ENCODE assay signal across 23 cellular contexts in genomic region chr9:35446012-35446411, GRCh38.
"Had no signal": no experiment of that assay in that cellular context is flagged by ENCODE, and none has a peak within 500 bp of the region (broad histone marks: within the 10 kb centered on the region; RNA-seq: fewer than 3 reads in every experiment).

No MANE protein-coding gene starts in this region.

- DNase-seq: colonic mucosa; cortex of kidney; dermis blood vessel endothelial cell; dorsolateral prefrontal cortex; effector CD4-positive, alpha-beta T cell; effector CD8-positive, alpha-beta T cell; effector memory CD4-positive, alpha-beta T cell; effector memory CD8-positive, alpha-beta T cell; endodermal cell; erythroblast; esophagus squamous epithelium; foreskin fibroblast; foreskin keratinocyte; foreskin melanocyte; gastrocnemius medialis; glutamatergic neuron; head of caudate nucleus; heart left ventricle; heart right ventricle had no signal

- H3K27me3 ChIP-seq: colonic mucosa, dorsolateral prefrontal cortex, gastrocnemius medialis, gastroesophageal sphincter, heart left ventricle, heart right ventricle had no signal

- ATAC-seq: effector memory CD8-positive, alpha-beta T cell; esophagus mucosa; foreskin keratinocyte; gastrocnemius medialis; gastroesophageal sphincter; heart left ventricle; heart right ventricle had no signal

- H3K27ac ChIP-seq: colonic mucosa, coronary artery, dorsolateral prefrontal cortex, epithelial cell of prostate, esophagus squamous epithelium, foreskin keratinocyte, gastrocnemius medialis, gastroesophageal sphincter, heart left ventricle, heart right ventricle had no signal

- H3K9me3 ChIP-seq: colonic mucosa, esophagus squamous epithelium, gastrocnemius medialis, gastroesophageal sphincter, heart left ventricle, heart right ventricle had no signal

- H3K36me3 ChIP-seq: colonic mucosa, esophagus squamous epithelium, gastrocnemius medialis, gastroesophageal sphincter, heart left ventricle, heart right ventricle had no signal

- H3K4me3 ChIP-seq: colonic mucosa, coronary artery, dorsolateral prefrontal cortex, esophagus squamous epithelium, gastrocnemius medialis, gastroesophageal sphincter, heart left ventricle, heart right ventricle had no signal

- H3K4me1 ChIP-seq: colonic mucosa, esophagus squamous epithelium, foreskin keratinocyte, gastrocnemius medialis, gastroesophageal sphincter, heart left ventricle, heart right ventricle had no signal
